Comparison of ENCODE assay signal across 30 cellular contexts in genomic region chr1:24127801-24128363, GRCh38. TPM values are rescaled to one million over a fixed set of nuclear protein-coding genes. Genes with fewer than 3 reads are reported as not detected.
A peak's percentile ranks its signal among the peaks of the same experiment; 100 is the strongest.
DNase-seq lines count a peak whose midpoint lies in the region; ATAC-seq, FAIRE-seq and TF ChIP-seq lines count a peak whose summit lies in the region.
"Had no signal": no experiment of that assay in that cellular context is flagged by ENCODE, and none has a peak within 500 bp of the region (broad histone marks: within the 10 kb centered on the region; RNA-seq: fewer than 3 reads in every experiment).

No MANE protein-coding gene starts in this region.

- H2AFZ ChIP-seq in H1 (ENCODE audit: low read length), result no peak overlapping the region

- 92% methylated on average over 7 of the region's 7 CpGs; no CpG with 5 or more reads in 1 of the 2 experiments for WGBS in H1 (ENCODE audit: extremely low coverage in 1 of 2, insufficient coverage in 1 of 2, insufficient read length in 1 of 2, insufficient replicate concordance in 2 of 2, low coverage in 1 of 2, low lambda C conversion rate in 2 of 2, missing lambda C conversion rate in 1 of 2), 2 experiments
- 22 to 26% methylated on average over 7 of the region's 7 CpGs for WGBS in pancreas, 2 donors

- TF ChIP-seq POLR2A in H1 (IDR thresholded peaks at IDR 0.05; ENCODE audit: control extremely low read depth in 1 of 2, low read depth in 2 of 2, low read length in 2 of 2), result no peak

- TF ChIP-seq CTCF in natural killer cell (IDR thresholded peaks at IDR 0.05) (no peak), H1 (IDR thresholded peaks at IDR 0.05; ENCODE audit: control extremely low read depth in 1 of 3, insufficient read depth in 1 of 3, low read depth in 1 of 3, low read length in 3 of 3) (no peak), pancreas (IDR thresholded peaks at IDR 0.05) (no peak)

- H3K4me1 ChIP-seq in H1 (replicated peaks in 1 of 4; ENCODE audit: control insufficient read depth in 3 of 4, insufficient read depth in 4 of 4, low read length in 3 of 4), result peaks cover 0 to 3% (median 0%) of the 10 kb centered on the region in 4 experiments; a peak in 2 of 7 replicates
- peaks cover 58 to 66% (median 66%) of the 10 kb centered on the region in 3 donors for H3K4me1 ChIP-seq in pancreas
- H3K4me1 ChIP-seq: SJCRH30 had no signal

- intact Hi-C loops in natural killer cell (cut with micrococcal nuclease), result no loop called here
- intact Hi-C loops in pancreas (cut with DNase I), result no loop called here

- no peak overlapping the region for H3K9ac ChIP-seq in H1 (replicated peaks in 1 of 4; ENCODE audit: extremely low read depth in 1 of 4, low read depth in 3 of 4, low read length in 3 of 4)

- H3K9me3 ChIP-seq in H1 (ENCODE audit: insufficient read depth in 2 of 2, low read depth in 1 of 2, low read length in 1 of 2) (peaks cover 3 to 5% of the 10 kb centered on the region in 2 experiments; a peak in 1 of 4 replicates), pancreas (no peaks in the 10 kb centered on the region)

- no peak for ATAC-seq in natural killer cell treated with Interleukin-12 subunit alpha and Interleukin-12 subunit beta and Interleukin-15 and Interleukin-18, amount 100 ng/mL, for 72 hours
- ATAC-seq in natural killer cell (no peak), pancreas (peak; percentile 69 to 85 (median 83)), HG02571 (IDR thresholded peaks at IDR 0.05; ENCODE audit: unreplicated experiment) (no peak), HG03439 (IDR thresholded peaks at IDR 0.05; ENCODE audit: unreplicated experiment) (no peak)
- ATAC-seq: HCT116, K562, PC-3, Right ventricle myocardium inferior had no signal

- no peak for TF ChIP-seq RAD21 in H1 (IDR thresholded peaks at IDR 0.05 in 1 of 2, conservative IDR thresholded peaks at IDR 0.05 in 1 of 2; ENCODE audit: low read depth in 2 of 2, low read length in 2 of 2)

- H2BK15ac ChIP-seq in H1 (ENCODE audit: low read length), result no peak overlapping the region

- TF ChIP-seq EP300 in H1 (IDR thresholded peaks at IDR 0.05; ENCODE audit: borderline replicate concordance in 1 of 2, low read depth in 2 of 2, low read length in 2 of 2), result no peak

- H4K91ac ChIP-seq in H1 (replicated peaks; ENCODE audit: insufficient read length, low read length), result no peak overlapping the region

- no peak overlapping the region for H2BK120ac ChIP-seq in H1 (replicated peaks; ENCODE audit: low read depth, low read length)

- no peak overlapping the region for H2BK20ac ChIP-seq in H1 (ENCODE audit: low read length)

- H3K79me2 ChIP-seq in H1 (ENCODE audit: control insufficient read depth in 1 of 2, insufficient read depth in 2 of 2, low read length in 2 of 2), result no peaks in the 10 kb centered on the region

- no peaks in the 10 kb centered on the region for H4K20me1 ChIP-seq in H1 (replicated peaks in 1 of 2; ENCODE audit: control insufficient read depth in 1 of 2, insufficient read depth in 2 of 2, low read length in 2 of 2)

- H4K5ac ChIP-seq in H1 (ENCODE audit: insufficient read length, low read depth, low read length), result no peak overlapping the region

- H3K18ac ChIP-seq in H1 (ENCODE audit: extremely low read depth, low read length), result no peak overlapping the region

- no peaks in the 10 kb centered on the region for H3K4me1 Mint-ChIP-seq in natural killer cell treated with Interleukin-12 subunit alpha and Interleukin-12 subunit beta and Interleukin-15 and Interleukin-18, amount 100 ng/mL, for 72 hours (ENCODE audit: low read depth in 2 of 2)
- H3K4me1 Mint-ChIP-seq in natural killer cell, result no peaks in the 10 kb centered on the region
- H3K4me1 Mint-ChIP-seq: CD4-positive, CD25-positive, alpha-beta regulatory T cell had no signal

- H3K23me2 ChIP-seq in H1 (ENCODE audit: low read depth, low read length), result no peaks in the 10 kb centered on the region

- no peaks in the 10 kb centered on the region for H3K79me1 ChIP-seq in H1 (ENCODE audit: low read depth, low read length)

- H4K8ac ChIP-seq in H1 (ENCODE audit: extremely low read depth, insufficient read depth, low read length), result no peak overlapping the region

- H2BK12ac ChIP-seq in H1 (ENCODE audit: low read depth, low read length), result no peak overlapping the region

- no peak overlapping the region for H3K14ac ChIP-seq in H1 (ENCODE audit: insufficient read length)

- DNase-seq in natural killer cell treated with Interleukin-12 subunit alpha and Interleukin-12 subunit beta and Interleukin-15 and Interleukin-18, amount 100 ng/mL, for 72 hours (ENCODE audit: low spot score), result peak; percentile 3
- DNase-seq in natural killer cell, result no peak
- DNase-seq in H1 (ENCODE audit: low read depth in 1 of 2, low spot score in 2 of 2), result no peak
- DNase-seq in pancreas, result peak in 4 of 6 donors; percentile 50 to 70 (median 60)
- DNase-seq in stimulated activated CD4-positive, alpha-beta T cell treated with anti-CD3 and anti-CD28 coated beads, Interleukin-1b, Interleukin-23, amount 100 ng/mL, for 48 hours, result no peak
- DNase-seq: CD4-positive, CD25-positive, alpha-beta regulatory T cell; DMS153; DND-41; Kasumi-1; MV-4-11; NCI-H1105; NCI-H1436 treated with DMSO at 0.1 percent for 48 hours; NCI-H187 treated with DMSO at 0.1 percent for 48 hours; NCI-H2107; NCI-H446; NCI-H526; NCI-H82; NK-92 treated with Interleukin-12 subunit alpha and Interleukin-12 subunit beta, amount 100 ng/mL, for 24 hours; PC-3; SJCRH30 had no signal

- H3K4me3 ChIP-seq in H1 (ENCODE audit: extremely low read depth in 1 of 4, insufficient read depth in 2 of 4, low read depth in 3 of 4, low read length in 4 of 4) (no peak overlapping the region), pancreas (no peak overlapping the region)
- H3K4me3 ChIP-seq: K562, SJCRH30 had no signal

- no peak overlapping the region for H3K4me3 Mint-ChIP-seq in natural killer cell treated with Interleukin-12 subunit alpha and Interleukin-12 subunit beta and Interleukin-15 and Interleukin-18, amount 100 ng/mL, for 72 hours
- no peak overlapping the region for H3K4me3 Mint-ChIP-seq in natural killer cell
- H3K4me3 Mint-ChIP-seq: CD4-positive, CD25-positive, alpha-beta regulatory T cell had no signal

- H3K27ac ChIP-seq in H1 (ENCODE audit: low read depth, low read length), result no peak overlapping the region
- H3K27ac ChIP-seq in pancreas, result peak overlapping the region; percentile 37 to 71 (median 57)
- H3K27ac ChIP-seq: SJCRH30 had no signal

- CTCF ChIA-PET in H1 (lab: Charles Lee; ENCODE audit: partially characterized antibody), result interaction anchor here (0.8 to 1.4 kb wide), 3 partner anchors 22 to 58 kb away, joined by 3 to 4 read pairs (median 3); no protein-coding TSS in a partner anchor

- H2BK5ac ChIP-seq in H1 (ENCODE audit: low read depth, low read length), result peak overlapping the region; percentile 54; the same call in 1 of the 2 replicates

- POLR2A ChIA-PET in H1 (lab: Charles Lee; ENCODE audit: partially characterized antibody), result no interaction called here

- H3K23ac ChIP-seq in H1 (ENCODE audit: insufficient read length), result no peak overlapping the region

- no peak overlapping the region for H3K4me2 ChIP-seq in H1 (ENCODE audit: insufficient read depth in 1 of 2, low read depth in 2 of 2, low read length in 2 of 2)

- H3K27me3 ChIP-seq in H1 (replicated peaks in 1 of 4; ENCODE audit: control insufficient read depth in 3 of 4, extremely low read depth in 1 of 4, insufficient read depth in 3 of 4, low read length in 3 of 4) (no peaks in the 10 kb centered on the region; a peak in 3 of 7 replicates), pancreas (no peaks in the 10 kb centered on the region)

- no peak overlapping the region for H3K56ac ChIP-seq in H1 (replicated peaks; ENCODE audit: insufficient read length, low read depth, low read length)

- no peaks in the 10 kb centered on the region for H3K9me3 Mint-ChIP-seq in natural killer cell treated with Interleukin-12 subunit alpha and Interleukin-12 subunit beta and Interleukin-15 and Interleukin-18, amount 100 ng/mL, for 72 hours
- no peaks in the 10 kb centered on the region for H3K9me3 Mint-ChIP-seq in natural killer cell

- H2AK5ac ChIP-seq in H1 (ENCODE audit: low read depth, low read length), result no peak overlapping the region

- H3K4ac ChIP-seq in H1 (replicated peaks; ENCODE audit: insufficient read length, low read depth, low read length), result no peak overlapping the region

- FAIRE-seq in H1 (lab: Jason Lieb, UNC) (no peak), pancreas (lab: Jason Lieb, UNC) (no peak)
- FAIRE-seq: GM18507, K562 had no signal

- peaks cover 10 to 11% of the 10 kb centered on the region in 2 donors for H3K27me3 Mint-ChIP-seq in natural killer cell treated with Interleukin-12 subunit alpha and Interleukin-12 subunit beta and Interleukin-15 and Interleukin-18, amount 100 ng/mL, for 72 hours
- H3K27me3 Mint-ChIP-seq in natural killer cell (ENCODE audit: low read depth in 2 of 2), result peaks cover 0 to 3% of the 10 kb centered on the region in 2 donors

- no peak overlapping the region for H3K27ac Mint-ChIP-seq in natural killer cell treated with Interleukin-12 subunit alpha and Interleukin-12 subunit beta and Interleukin-15 and Interleukin-18, amount 100 ng/mL, for 72 hours
- no peak overlapping the region for H3K27ac Mint-ChIP-seq in natural killer cell
- H3K27ac Mint-ChIP-seq: CD4-positive, CD25-positive, alpha-beta regulatory T cell had no signal

- no peaks in the 10 kb centered on the region for H3K36me3 ChIP-seq in H1 (ENCODE audit: control insufficient read depth in 2 of 4, insufficient read depth in 4 of 4, low read length in 3 of 4)
- H3K36me3 ChIP-seq in pancreas, result peaks cover 0 to 34% (median 0%) of the 10 kb centered on the region in 3 donors
- H3K36me3 ChIP-seq: SJCRH30 had no signal

- H3K36me3 Mint-ChIP-seq in natural killer cell treated with Interleukin-12 subunit alpha and Interleukin-12 subunit beta and Interleukin-15 and Interleukin-18, amount 100 ng/mL, for 72 hours, result no peaks in the 10 kb centered on the region
- H3K36me3 Mint-ChIP-seq in natural killer cell, result no peaks in the 10 kb centered on the region
- H3K36me3 Mint-ChIP-seq: CD4-positive, CD25-positive, alpha-beta regulatory T cell had no signal

RNA-seq across cellular contexts. Expression of gene IL22RA1, which starts 15.1 kb away (rescaled TPM):
- total RNA-seq in natural killer cell treated with Interleukin-12 subunit alpha and Interleukin-12 subunit beta and Interleukin-15 and Interleukin-18, amount 100 ng/mL, for 72 hours, result not detected
- total RNA-seq in natural killer cell (not detected), pancreas (100 to 1,000 TPM in 4 of 6 donors, 10 to 100 TPM in 2; 62.5 to 164 (median 123) TPM)
- total RNA-seq in H1 (2021; fragmentation: NEBNext Ultra II Directional; extraction: Animal tissue kit (Norgen Biotek cat#: 25700)), result 0.17 and 0.21 TPM in 2 replicates
- polyA plus RNA-seq in H1 (2011; rRNA removed) (0.32 and 0.44 TPM in 2 replicates), pancreas (10 to 100 TPM; 68.8 to 87.5 TPM)
- polyA plus RNA-seq in H1 (2011; cell fraction: cytosol; rRNA removed), result 0.41 TPM
- 0.68 TPM for polyA plus RNA-seq in H1 (2011; cell fraction: nucleus; rRNA removed)
- polyA plus RNA-seq in H1 (2012, experiment 1 of 2), result 0.27 to 0.57 TPM (median 0.38 TPM) in 4 replicates
- polyA plus RNA-seq in H1 (2012, experiment 2 of 2), result 0.24 TPM
- 0.18 TPM for polyA plus RNA-seq in H1 (2013, experiment 1 of 2)
- polyA plus RNA-seq in H1 (2013, experiment 2 of 2), result 0.22 TPM
- 0.17 and 0.47 TPM in 2 replicates for polyA minus RNA-seq in H1 (2011; rRNA and poly(A)+ RNA removed)
- not detected for polyA minus RNA-seq in H1 (2011; cell fraction: cytosol; rRNA and poly(A)+ RNA removed)
- 0.40 TPM for polyA minus RNA-seq in H1 (2011; cell fraction: nucleus; rRNA and poly(A)+ RNA removed)
- total RNA-seq: CD4-positive, CD25-positive, alpha-beta regulatory T cell; K562; MCF 10A; SJCRH30 had no signal
- polyA plus RNA-seq: BJ; CD4-positive, CD25-positive, alpha-beta regulatory T cell; K562 had no signal

RNA-seq across cellular contexts. Expression of gene MYOM3, which starts 15.9 kb away (rescaled TPM):
- total RNA-seq in natural killer cell treated with Interleukin-12 subunit alpha and Interleukin-12 subunit beta and Interleukin-15 and Interleukin-18, amount 100 ng/mL, for 72 hours, result not detected
- total RNA-seq in natural killer cell, result under 1 TPM in 1 of 3 donors, not detected in 2; 0.08 TPM
- total RNA-seq in H1 (2021; fragmentation: NEBNext Ultra II Directional; extraction: Animal tissue kit (Norgen Biotek cat#: 25700)), result 0.09 and 0.36 TPM in 2 replicates
- 0.05 and 0.08 TPM in 2 replicates for polyA plus RNA-seq in H1 (2011; rRNA removed)
- polyA plus RNA-seq in H1 (2011; cell fraction: cytosol; rRNA removed), result 0.04 TPM
- 0.04 TPM for polyA plus RNA-seq in H1 (2011; cell fraction: nucleus; rRNA removed)
- 0.09 to 0.28 TPM (median 0.14 TPM) in 4 replicates for polyA plus RNA-seq in H1 (2012, experiment 1 of 2)
- polyA plus RNA-seq in H1 (2012, experiment 2 of 2), result 0.04 TPM
- polyA plus RNA-seq in H1 (2013, experiment 1 of 2), result 0.06 TPM
- 0.06 TPM for polyA plus RNA-seq in H1 (2013, experiment 2 of 2)
- 0.12 and 0.19 TPM in 2 replicates for polyA minus RNA-seq in H1 (2011; rRNA and poly(A)+ RNA removed)
- not detected for polyA minus RNA-seq in H1 (2011; cell fraction: cytosol; rRNA and poly(A)+ RNA removed)
- polyA minus RNA-seq in H1 (2011; cell fraction: nucleus; rRNA and poly(A)+ RNA removed), result 0.20 TPM
- 1 to 10 TPM in 2 of 6 donors, under 1 TPM in 4; 0.38 to 1.7 (median 0.79) TPM for total RNA-seq in pancreas
- polyA plus RNA-seq in pancreas, result 1 to 10 TPM in 1 of 2 donors, under 1 TPM in 1; 0.77 to 1.2 TPM
- total RNA-seq: CD4-positive, CD25-positive, alpha-beta regulatory T cell; H4; K562; SJCRH30 had no signal
- polyA plus RNA-seq: BJ; CD4-positive, CD25-positive, alpha-beta regulatory T cell had no signal

RNA-seq across cellular contexts. Expression of gene IFNLR1, which starts 59.2 kb away (rescaled TPM):
- total RNA-seq in natural killer cell treated with Interleukin-12 subunit alpha and Interleukin-12 subunit beta and Interleukin-15 and Interleukin-18, amount 100 ng/mL, for 72 hours, result 1 to 10 TPM in 1 of 2 donors, under 1 TPM in 1; 0.36 to 2.0 TPM
- total RNA-seq in natural killer cell, result 1 to 10 TPM in 1 of 3 donors, under 1 TPM in 2; 0.07 to 2.5 (median 0.19) TPM
- 9.2 and 10.1 TPM in 2 replicates for total RNA-seq in H1 (2021; fragmentation: NEBNext Ultra II Directional; extraction: Animal tissue kit (Norgen Biotek cat#: 25700))
- 6.8 and 11.4 TPM in 2 replicates for polyA plus RNA-seq in H1 (2011; rRNA removed)
- 7.7 TPM for polyA plus RNA-seq in H1 (2011; cell fraction: cytosol; rRNA removed)
- polyA plus RNA-seq in H1 (2011; cell fraction: nucleus; rRNA removed), result 7.6 TPM
- 9.2 to 10.8 TPM (median 9.7 TPM) in 4 replicates for polyA plus RNA-seq in H1 (2012, experiment 1 of 2)
- polyA plus RNA-seq in H1 (2012, experiment 2 of 2), result 10.1 TPM
- 10.4 TPM for polyA plus RNA-seq in H1 (2013, experiment 1 of 2)
- 10.1 TPM for polyA plus RNA-seq in H1 (2013, experiment 2 of 2)
- polyA minus RNA-seq in H1 (2011; rRNA and poly(A)+ RNA removed), result 6.6 and 11.6 TPM in 2 replicates
- 3.9 TPM for polyA minus RNA-seq in H1 (2011; cell fraction: cytosol; rRNA and poly(A)+ RNA removed)
- polyA minus RNA-seq in H1 (2011; cell fraction: nucleus; rRNA and poly(A)+ RNA removed), result 7.0 TPM
- 1 to 10 TPM; 3.0 to 8.4 (median 4.7) TPM for total RNA-seq in pancreas
- 1 to 10 TPM; 2.3 to 3.4 TPM for polyA plus RNA-seq in pancreas
- total RNA-seq: A172, K562, SJCRH30 had no signal
- polyA plus RNA-seq: BJ, K562 had no signal

Comparison
In these comparisons a context has a peak if more than half of its experiments do, and no peak if none do; other contexts are left out.
1. DNase-seq: peak in natural killer cell treated with Interleukin-12 subunit alpha and Interleukin-12 subunit beta and Interleukin-15 and Interleukin-18, amount 100 ng/mL, for 72 hours (single experiment) and pancreas (4 of 6); none in natural killer cell (single experiment), H1 (0 of 2) and stimulated activated CD4-positive, alpha-beta T cell treated with anti-CD3 and anti-CD28 coated beads, Interleukin-1b, Interleukin-23, amount 100 ng/mL, for 48 hours (single experiment).
2. ATAC-seq: peak in pancreas (4 of 4); none in natural killer cell treated with Interleukin-12 subunit alpha and Interleukin-12 subunit beta and Interleukin-15 and Interleukin-18, amount 100 ng/mL, for 72 hours (0 of 2), natural killer cell (0 of 3), HG02571 (single experiment) and HG03439 (single experiment).
3. RNA of gene IL22RA1, which starts 15.1 kb away (total RNA-seq): 62.5 to 164 TPM in pancreas; 0.17 to 0.21 TPM in H1, not detected in natural killer cell treated with Interleukin-12 subunit alpha and Interleukin-12 subunit beta and Interleukin-15 and Interleukin-18, amount 100 ng/mL, for 72 hours and not detected in natural killer cell; every median in the first group is over 10 times any median in the second.